Comparison of ENCODE assay signal across 8 cellular contexts in the genomic region with DNA sequence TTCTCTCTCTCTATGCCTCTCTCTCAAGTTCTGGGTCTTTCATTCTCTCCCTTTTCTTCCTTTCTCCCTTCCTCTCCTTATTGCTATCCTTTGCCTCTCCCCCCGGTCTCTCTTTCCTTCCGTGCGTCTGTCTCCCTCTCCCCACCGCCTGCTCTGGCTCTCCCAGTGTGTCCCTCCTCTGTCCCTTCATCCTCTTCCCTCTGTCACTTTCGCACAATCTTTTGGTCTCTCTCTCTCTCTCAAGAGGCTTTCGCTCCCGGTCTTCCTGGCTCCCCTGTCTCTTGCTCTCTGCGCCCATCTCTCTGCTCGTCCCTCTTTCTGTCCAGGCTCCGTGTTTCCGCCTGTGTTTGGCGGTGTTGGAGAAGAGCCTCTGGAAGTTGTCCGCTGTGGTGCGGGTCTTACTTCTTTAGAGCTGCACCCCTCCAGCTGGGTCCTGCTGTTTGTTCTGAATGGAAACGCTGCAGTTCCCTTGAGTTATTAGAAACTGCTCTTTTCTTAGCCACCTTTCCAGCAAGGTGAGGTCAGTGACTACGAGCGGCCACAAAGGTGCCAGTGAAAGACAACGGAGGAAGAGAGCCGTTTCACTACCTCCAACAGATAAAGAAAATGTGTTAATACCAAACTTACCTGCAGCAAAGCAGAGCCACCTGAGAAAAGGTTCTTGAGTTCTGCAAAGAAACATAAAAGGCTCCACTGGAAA. TPM values are rescaled to one million over a fixed set of nuclear protein-coding genes. Genes with fewer than 3 reads are reported as not detected.
DNase-seq lines count a peak whose midpoint lies in the region; ATAC-seq and TF ChIP-seq lines count a peak whose summit lies in the region.

No MANE protein-coding gene starts in this region.

- TF ChIP-seq CTCF in 22Rv1 (IDR thresholded peaks at IDR 0.05) (no peak), mucosa of descending colon (IDR thresholded peaks at IDR 0.05) (no peak)

- H3K4me3 ChIP-seq in mucosa of descending colon, result no peak overlapping the region

- peak overlapping the region; percentile 69 for H3K27ac ChIP-seq in 22Rv1

- no peaks in the 10 kb centered on the region for H3K36me3 ChIP-seq in mucosa of descending colon (ENCODE audit: low read depth)

- peaks cover 5% of the 10 kb centered on the region for H3K4me1 ChIP-seq in mucosa of descending colon (ENCODE audit: low read depth)

- H3K9me3 ChIP-seq in mucosa of descending colon, result no peaks in the 10 kb centered on the region

- DNase-seq in KBM-7 (peak; percentile 22), ecto neural progenitor cell (ENCODE audit: low spot score) (peak; percentile 52), mucosa of descending colon (no peak), DMS114 treated with DMSO at 0.1 percent for 48 hours (lab: John Stamatoyannopoulos, UW; ENCODE audit: unreplicated experiment) (no peak), GOT3 (lab: John Stamatoyannopoulos, UW) (no peak), posterior vena cava (ENCODE audit: low spot score) (no peak), UCSD-AML1 (lab: John Stamatoyannopoulos, UW; ENCODE audit: unreplicated experiment) (no peak)

- intact Hi-C loops in mucosa of descending colon (cut with DNase I, micrococcal nuclease) (no loop called here), posterior vena cava (cut with DNase I) (no loop called here)

- ATAC-seq in mucosa of descending colon, result peak; percentile 36

- in situ Hi-C loops in KBM-7 (cut with MboI; ENCODE audit: low pct_unique_long_range_greater_than_20kb, low sequenced_read_pairs), result no loop called here

RNA-seq across cellular contexts. Expression of a gene that starts 1.1 kb away (rescaled TPM):
- total RNA-seq in mucosa of descending colon, result 1 to 10 TPM in 1 of 3 donors, under 1 TPM in 2; 0.36 to 3.3 (median 0.81) TPM
- 10 to 100 TPM in 1 of 2 donors, 1 to 10 TPM in 1; 8.9 to 13.9 TPM for total RNA-seq in posterior vena cava

Comparison
In these comparisons a context has a peak if more than half of its experiments do, and no peak if none do; other contexts are left out.
1. DNase-seq: peak in KBM-7 (single experiment) and ecto neural progenitor cell (single experiment); none in mucosa of descending colon (0 of 3), DMS114 treated with DMSO at 0.1 percent for 48 hours (single experiment), GOT3 (single experiment), posterior vena cava (single experiment) and UCSD-AML1 (single experiment).